ENCODE assay signal across 25 cellular contexts in genomic region chr7:86664991-86665390, GRCh38. TPM values are rescaled to one million over a fixed set of nuclear protein-coding genes. Genes with fewer than 3 reads are reported as not detected.
"Had no signal": no experiment of that assay in that cellular context is flagged by ENCODE, and none has a peak within 500 bp of the region (broad histone marks: within the 10 kb centered on the region; RNA-seq: fewer than 3 reads in every experiment).

No MANE protein-coding gene starts in this region.

- H3K4me2 ChIP-seq: KMS-11 had no signal

- H3K36me3 Mint-ChIP-seq: IgD-negative memory B cell had no signal

- H3K27ac ChIP-seq: HL-60, KMS-11, SJSA1, SK-N-MC had no signal

- H3K4me1 ChIP-seq: SJSA1 had no signal

- H3K9me3 ChIP-seq: SJSA1 had no signal

- DNase-seq: Kasumi-1, MM.1S, NCI-H1092 treated with DMSO at 0.1 percent for 48 hours, NCI-H1436, NCI-H187, NCI-H2029, NCI-H2081 treated with DMSO at 0.1 percent for 48 hours, NCI-H2171, NCI-H226, NCI-H446, NCI-H510A, NCI-H524 treated with DMSO at 0.1 percent for 48 hours, NCI-H69, NCI-H774, PC-3, SHP77 treated with DMSO at 0.1 percent for 48 hours had no signal

- H3K27me3 ChIP-seq: SJSA1 had no signal

- H3K27ac Mint-ChIP-seq: IgD-negative memory B cell had no signal

- H3K27me3 Mint-ChIP-seq: IgD-negative memory B cell had no signal

- H3K36me3 ChIP-seq: SJSA1 had no signal

- ATAC-seq: K562, Panc1, PC-3, Right ventricle myocardium inferior had no signal

- H3K4me3 Mint-ChIP-seq: IgD-negative memory B cell had no signal

- H3K4me1 Mint-ChIP-seq: IgD-negative memory B cell had no signal

- H3K4me3 ChIP-seq: K562, SJSA1, SK-N-MC had no signal

RNA-seq across cellular contexts. Expression of gene GRM3, which starts 21.3 kb away (rescaled TPM):
- total RNA-seq: K562, M059J, PC-3, Right ventricle myocardium inferior, SJSA1 had no signal
- polyA plus RNA-seq: IgD-negative memory B cell had no signal
